8 cellular contexts compared by ENCODE assay signal in genomic region chr4:85084371-85085170, GRCh38.
DNase-seq lines count a peak whose midpoint lies in the region; ATAC-seq, FAIRE-seq and TF ChIP-seq lines count a peak whose summit lies in the region.

No MANE protein-coding gene starts in this region.

- no peak for ATAC-seq in effector memory CD8-positive, alpha-beta T cell (replicated peaks)

- peaks cover 5% of the 10 kb centered on the region for H3K9me3 Mint-ChIP-seq in endothelial cell (ENCODE audit: unreplicated experiment)
- H3K9me3 Mint-ChIP-seq in effector memory CD8-positive, alpha-beta T cell: peaks cover 0 to 2% of the 10 kb centered on the region in 2 donors

- no peak overlapping the region for H3K4me3 Mint-ChIP-seq in endothelial cell (ENCODE audit: unreplicated experiment)
- H3K4me3 Mint-ChIP-seq in effector memory CD8-positive, alpha-beta T cell: no peak overlapping the region

- peak; percentile 76 for FAIRE-seq in RCC 7860 (lab: Jason Lieb, UNC)

- H3K4me1 Mint-ChIP-seq in endothelial cell (ENCODE audit: unreplicated experiment): peaks cover 18% of the 10 kb centered on the region
- no peaks in the 10 kb centered on the region for H3K4me1 Mint-ChIP-seq in effector memory CD8-positive, alpha-beta T cell (ENCODE audit: low read depth in 2 of 2)

- H3K27ac ChIP-seq in 22Rv1: no peak overlapping the region

- no peaks in the 10 kb centered on the region for H3K27me3 Mint-ChIP-seq in endothelial cell (ENCODE audit: unreplicated experiment)
- H3K27me3 Mint-ChIP-seq in effector memory CD8-positive, alpha-beta T cell: no peaks in the 10 kb centered on the region

- H3K4me3 ChIP-seq in H7 (ENCODE audit: insufficient read depth, low read depth, low read length) (no peak overlapping the region), LNCaP clone FGC (ENCODE audit: low read depth, low read length) (no peak overlapping the region)

- peak; percentile 86 for TF ChIP-seq CTCF in 22Rv1 (IDR thresholded peaks at IDR 0.05)
- TF ChIP-seq CTCF in LNCaP clone FGC (IDR thresholded peaks at IDR 0.05; ENCODE audit: control insufficient read depth, extremely low read depth, insufficient read depth): peak; percentile 67
- peak; percentile 92 for TF ChIP-seq CTCF in endothelial cell (IDR thresholded peaks at IDR 0.05; ENCODE audit: unreplicated experiment)

- peak; percentile 45 for DNase-seq in GM03348 (ENCODE audit: low spot score)
- peak; percentile 2 for DNase-seq in H7
- peak; percentile 45 for DNase-seq in LNCaP clone FGC (ENCODE audit: low read depth)
- DNase-seq in RCC 7860 (ENCODE audit: low spot score): no peak
- peak; percentile 59 for DNase-seq in endothelial cell (ENCODE audit: low spot score)
- peak; percentile 74 for DNase-seq in middle frontal gyrus (ENCODE audit: extremely low spot score, low spot score)
- DNase-seq in effector memory CD8-positive, alpha-beta T cell: no peak

- no peak overlapping the region for H3K27ac Mint-ChIP-seq in endothelial cell (ENCODE audit: unreplicated experiment)
- no peak overlapping the region for H3K27ac Mint-ChIP-seq in effector memory CD8-positive, alpha-beta T cell

- no peaks in the 10 kb centered on the region for H3K36me3 ChIP-seq in H7 (replicated peaks; ENCODE audit: control insufficient read depth, insufficient read depth, low read length)

- H3K36me3 Mint-ChIP-seq in endothelial cell (ENCODE audit: low read depth, unreplicated experiment): peaks cover 6% of the 10 kb centered on the region
- H3K36me3 Mint-ChIP-seq in effector memory CD8-positive, alpha-beta T cell (ENCODE audit: insufficient read depth): no peaks in the 10 kb centered on the region

- H3K27me3 ChIP-seq in H7 (ENCODE audit: control insufficient read depth, insufficient read depth, low read length): no peaks in the 10 kb centered on the region

Comparison
In these comparisons a context has a peak if more than half of its experiments do, and no peak if none do; other contexts are left out.
1. DNase-seq: peak in GM03348 (single experiment), H7 (single experiment), LNCaP clone FGC (single experiment), endothelial cell (single experiment) and middle frontal gyrus (single experiment); none in RCC 7860 (single experiment) and effector memory CD8-positive, alpha-beta T cell (0 of 3).
2. Peak in every context shown above with its lines, with median percentiles within 50 percentile points of each other: CTCF ChIP-seq.